8 cellular contexts compared by ENCODE assay signal in the genomic region with DNA sequence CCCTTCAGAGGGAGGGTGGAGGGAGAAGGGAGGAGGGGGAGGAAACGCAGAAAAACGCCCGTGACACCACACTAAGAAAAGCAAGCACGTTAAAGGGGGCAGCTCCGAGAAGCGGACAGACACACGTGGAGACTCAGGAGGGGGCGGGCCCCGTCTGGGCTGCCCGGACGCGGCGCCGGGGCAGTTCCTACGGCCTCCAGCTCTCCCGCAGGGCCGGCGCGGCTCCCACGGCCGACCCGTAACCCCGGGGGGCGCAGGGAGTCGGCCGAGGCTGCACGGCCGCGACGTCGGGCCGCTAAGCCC. TPM values are rescaled to one million over a fixed set of nuclear protein-coding genes. Genes with fewer than 3 reads are reported as not detected.
A peak's percentile ranks its signal among the peaks of the same experiment; 100 is the strongest.
DNase-seq lines count a peak whose midpoint lies in the region; ATAC-seq and TF ChIP-seq lines count a peak whose summit lies in the region.

No MANE protein-coding gene starts in this region.

- H3K4me1 Mint-ChIP-seq in activated CD8-positive, alpha-beta T cell treated with anti-CD3 and anti-CD28 coated beads for 36 hours (ENCODE audit: low read depth) = peaks cover 31% of the 10 kb centered on the region

- no peaks in the 10 kb centered on the region for H3K27me3 Mint-ChIP-seq in activated CD8-positive, alpha-beta T cell treated with anti-CD3 and anti-CD28 coated beads for 36 hours

- no peak for DNase-seq in AG04449 (ENCODE audit: low read depth, low spot score)
- peak; percentile 29 for DNase-seq in HT-29 (ENCODE audit: low spot score)
- peak; percentile 58 for DNase-seq in activated CD8-positive, alpha-beta T cell treated with anti-CD3 and anti-CD28 coated beads for 36 hours
- DNase-seq in epithelial cell of prostate (ENCODE audit: low read depth, low spot score) = no peak
- no peak for DNase-seq in NCI-H510A (lab: John Stamatoyannopoulos, UW)
- no peak for DNase-seq in NOMO-1 treated with DMSO at 0.1 percent for 48 hours (lab: John Stamatoyannopoulos, UW; ENCODE audit: unreplicated experiment)

- peak overlapping the region; percentile 86 for H3K4me3 Mint-ChIP-seq in activated CD8-positive, alpha-beta T cell treated with anti-CD3 and anti-CD28 coated beads for 36 hours

- POLR2A ChIA-PET in AG04449 (lab: Yijun Ruan, JAX) = interaction anchor here (0.7 to 1.1 kb wide), 2 partner anchors 11 to 104 kb away, joined by 3 to 5 read pairs; a partner anchor contains a TSS
- POLR2A ChIA-PET in activated CD8-positive, alpha-beta T cell treated with anti-CD3 and anti-CD28 coated beads for 36 hours (lab: Charles Lee) = interaction anchor here (0.6 to 2.2 kb wide), 15 partner anchors 9 to 806 kb away, joined by 3 to 19 read pairs (median 5); no protein-coding TSS in a partner anchor

- peak overlapping the region; percentile 71 for H3K27ac ChIP-seq in epithelial cell of prostate

- no peaks in the 10 kb centered on the region for H3K9me3 Mint-ChIP-seq in activated CD8-positive, alpha-beta T cell treated with anti-CD3 and anti-CD28 coated beads for 36 hours

- intact Hi-C loops in activated CD8-positive, alpha-beta T cell treated with anti-CD3 and anti-CD28 coated beads for 36 hours (cut with micrococcal nuclease) = no loop called here

- no peaks in the 10 kb centered on the region for H3K9me3 ChIP-seq in neuron (ENCODE audit: low read length)

- peak; percentile 49 for ATAC-seq in GM19395 (IDR thresholded peaks at IDR 0.05; ENCODE audit: unreplicated experiment)
- peak; percentile 64 for ATAC-seq in activated CD8-positive, alpha-beta T cell treated with anti-CD3 and anti-CD28 coated beads for 36 hours

- H2AFZ ChIP-seq in neuron (ENCODE audit: low read depth, low read length) = peak overlapping the region; percentile 80

- H3K4me3 ChIP-seq in AG04449 (ENCODE audit: low read depth, low read length) (peak overlapping the region; percentile 82), neuron (ENCODE audit: low read length) (peak overlapping the region; percentile 90)

- CTCF ChIA-PET in AG04449 (lab: Yijun Ruan, JAX) = interaction anchor here (0.7 to 3.1 kb wide), 6 partner anchors 14 to 176 kb away, joined by 3 to 19 read pairs (median 4); no protein-coding TSS in a partner anchor
- CTCF ChIA-PET in activated CD8-positive, alpha-beta T cell treated with anti-CD3 and anti-CD28 coated beads for 36 hours (lab: Charles Lee) = interaction anchor here (1.0 to 3.8 kb wide), 8 partner anchors 14 to 805 kb away, joined by 3 to 36 read pairs (median 4); a partner anchor contains a TSS

- H3K27ac Mint-ChIP-seq in activated CD8-positive, alpha-beta T cell treated with anti-CD3 and anti-CD28 coated beads for 36 hours = peak overlapping the region; percentile 94

- H3K27me3 ChIP-seq in neuron (ENCODE audit: insufficient read depth, low read length) = no peaks in the 10 kb centered on the region

- peaks cover 33% of the 10 kb centered on the region for H3K36me3 ChIP-seq in neuron (ENCODE audit: insufficient read depth, low read length)

- H3K36me3 Mint-ChIP-seq in activated CD8-positive, alpha-beta T cell treated with anti-CD3 and anti-CD28 coated beads for 36 hours (ENCODE audit: low read depth) = peaks cover 38% of the 10 kb centered on the region

- TF ChIP-seq CTCF in AG04449 (IDR thresholded peaks at IDR 0.05; ENCODE audit: insufficient read depth, low read length, missing control alignments) = no peak
- no peak for TF ChIP-seq CTCF in activated CD8-positive, alpha-beta T cell treated with anti-CD3 and anti-CD28 coated beads for 36 hours (IDR thresholded peaks at IDR 0.05)

- peaks cover 7% of the 10 kb centered on the region for H3K4me1 ChIP-seq in neuron (ENCODE audit: insufficient read depth, low read length)

RNA-seq across cellular contexts. Expression of a gene that starts 0.4 kb away (rescaled TPM):
- 64.8 and 73.6 TPM in 2 replicates for total RNA-seq in HT-29 (2014; rRNA removed; shearing (Covaris generic))
- 10 to 100 TPM; 80.8 to 81.7 TPM for total RNA-seq in activated CD8-positive, alpha-beta T cell treated with anti-CD3 and anti-CD28 coated beads for 36 hours

Comparison
In these comparisons a context has a peak if more than half of its experiments do, and no peak if none do; other contexts are left out.
1. DNase-seq: peak in HT-29 (single experiment) and activated CD8-positive, alpha-beta T cell treated with anti-CD3 and anti-CD28 coated beads for 36 hours (single experiment); none in AG04449 (single experiment), epithelial cell of prostate (single experiment), NCI-H510A (single experiment) and NOMO-1 treated with DMSO at 0.1 percent for 48 hours (single experiment).